1 cellular context compared by ENCODE assay signal in genomic region chr3:72728329-72728889, GRCh38.
TF ChIP-seq lines count a peak whose summit lies in the region.

No MANE protein-coding gene starts in this region.

TF ChIP-seq in HepG2, 621 proteins besides CTCF, POLR2A, EP300 and RAD21 (continued from another document):
- TF ChIP-seq, protein P1, sequence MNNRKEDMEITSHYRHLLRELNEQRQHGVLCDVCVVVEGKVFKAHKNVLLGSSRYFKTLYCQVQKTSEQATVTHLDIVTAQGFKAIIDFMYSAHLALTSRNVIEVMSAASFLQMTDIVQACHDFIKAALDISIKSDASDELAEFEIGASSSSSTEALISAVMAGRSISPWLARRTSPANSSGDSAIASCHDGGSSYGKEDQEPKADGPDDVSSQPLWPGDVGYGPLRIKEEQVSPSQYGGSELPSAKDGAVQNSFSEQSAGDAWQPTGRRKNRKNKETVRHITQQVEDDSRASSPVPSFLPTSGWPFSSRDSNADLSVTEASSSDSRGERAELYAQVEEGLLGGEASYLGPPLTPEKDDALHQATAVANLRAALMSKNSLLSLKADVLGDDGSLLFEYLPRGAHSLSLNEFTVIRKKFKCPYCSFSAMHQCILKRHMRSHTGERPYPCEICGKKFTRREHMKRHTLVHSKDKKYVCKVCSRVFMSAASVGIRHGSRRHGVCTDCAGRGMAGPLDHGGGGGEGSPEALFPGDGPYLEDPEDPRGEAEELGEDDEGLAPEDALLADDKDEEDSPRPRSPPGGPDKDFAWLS (CRISPR knock-in tag; IDR thresholded peaks at IDR 0.05; ENCODE audit: borderline replicate concordance): no peak
- TF ChIP-seq HNF4G (IDR thresholded peaks at IDR 0.05; ENCODE audit: borderline replicate concordance, low read depth, low read length) (peak; percentile 26; the same call in 1 of the 2 replicates), HNF4G (CRISPR knock-in tag; IDR thresholded peaks at IDR 0.05; ENCODE audit: borderline replicate concordance, low read depth) (no peak), AHR (CRISPR knock-in tag; IDR thresholded peaks at IDR 0.05) (no peak), ZNF382 (CRISPR knock-in tag; IDR thresholded peaks at IDR 0.05; ENCODE audit: borderline replicate concordance) (no peak), NCOR1 (IDR thresholded peaks at IDR 0.05; ENCODE audit: borderline replicate concordance, low read length) (no peak), TEAD3 (CRISPR knock-in tag; optimal IDR thresholded peaks at IDR 0.05; ENCODE audit: borderline replicate concordance) (peak; percentile 86), ZBTB3 (CRISPR knock-in tag; IDR thresholded peaks at IDR 0.05; ENCODE audit: borderline replicate concordance, low read depth) (no peak), ZNF652 (CRISPR knock-in tag; IDR thresholded peaks at IDR 0.05; ENCODE audit: borderline replicate concordance, low read depth) (peak; percentile 78), BCL6 (CRISPR knock-in tag; IDR thresholded peaks at IDR 0.05) (0 out of 2 replicates have a peak, but pooled peaks have one; percentile 9)
- TF ChIP-seq, protein P2, sequence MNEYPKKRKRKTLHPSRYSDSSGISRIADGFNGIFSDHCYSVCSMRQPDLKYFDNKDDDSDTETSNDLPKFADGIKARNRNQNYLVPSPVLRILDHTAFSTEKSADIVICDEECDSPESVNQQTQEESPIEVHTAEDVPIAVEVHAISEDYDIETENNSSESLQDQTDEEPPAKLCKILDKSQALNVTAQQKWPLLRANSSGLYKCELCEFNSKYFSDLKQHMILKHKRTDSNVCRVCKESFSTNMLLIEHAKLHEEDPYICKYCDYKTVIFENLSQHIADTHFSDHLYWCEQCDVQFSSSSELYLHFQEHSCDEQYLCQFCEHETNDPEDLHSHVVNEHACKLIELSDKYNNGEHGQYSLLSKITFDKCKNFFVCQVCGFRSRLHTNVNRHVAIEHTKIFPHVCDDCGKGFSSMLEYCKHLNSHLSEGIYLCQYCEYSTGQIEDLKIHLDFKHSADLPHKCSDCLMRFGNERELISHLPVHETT (CRISPR knock-in tag; conservative IDR thresholded peaks at IDR 0.05): no peak
